24 cellular contexts compared by ENCODE assay signal in genomic region chr18:37546023-37546537, GRCh38. TPM values are rescaled to one million over a fixed set of nuclear protein-coding genes. Genes with fewer than 3 reads are reported as not detected.
DNase-seq lines count a peak whose midpoint lies in the region; ATAC-seq and TF ChIP-seq lines count a peak whose summit lies in the region.
"Had no signal": no experiment of that assay in that cellular context is flagged by ENCODE, and none has a peak within 500 bp of the region (broad histone marks: within the 10 kb centered on the region; RNA-seq: fewer than 3 reads in every experiment).

No MANE protein-coding gene starts in this region.

- no peak overlapping the region for H2AFZ ChIP-seq in hepatocyte

- no peaks in the 10 kb centered on the region for H3K9me2 ChIP-seq in hepatocyte (replicated peaks; ENCODE audit: insufficient read depth)

- no peaks in the 10 kb centered on the region for H3K4me1 ChIP-seq in hepatocyte (ENCODE audit: insufficient read depth)
- H3K4me1 ChIP-seq: A549 had no signal

- peaks cover 4% of the 10 kb centered on the region for H3K36me3 Mint-ChIP-seq in glutamatergic neuron (ENCODE audit: unreplicated experiment)
- H3K36me3 Mint-ChIP-seq: CD4-positive, CD25-positive, alpha-beta regulatory T cell; CD8-positive, alpha-beta memory T cell had no signal

- H3K27me3 ChIP-seq in hepatocyte: no peaks in the 10 kb centered on the region

- ATAC-seq in stimulated activated naive CD8-positive, alpha-beta T cell treated with anti-CD3 and anti-CD28 coated beads, Interleukin-15, amount 100 ng/mL, for 72 hours: peak; percentile 6
- no peak for ATAC-seq in stimulated activated naive CD8-positive, alpha-beta T cell treated with anti-CD3 and anti-CD28 coated beads, Interleukin-15, Interleukin-2, amounts not matched to agents 100 U/mL and 50 U/mL, for 24 hours
- ATAC-seq in GM18502 (IDR thresholded peaks at IDR 0.05; ENCODE audit: poor library complexity, unreplicated experiment): no peak
- ATAC-seq: A549, GM12878 had no signal

- no peaks in the 10 kb centered on the region for H3K4me1 Mint-ChIP-seq in stimulated activated naive CD8-positive, alpha-beta T cell treated with anti-CD3 and anti-CD28 coated beads, Interleukin-15, amount 100 ng/mL, for 72 hours
- peaks cover 34% of the 10 kb centered on the region for H3K4me1 Mint-ChIP-seq in glutamatergic neuron (ENCODE audit: low read depth, unreplicated experiment)
- H3K4me1 Mint-ChIP-seq: CD4-positive, CD25-positive, alpha-beta regulatory T cell; CD8-positive, alpha-beta memory T cell had no signal

- no peaks in the 10 kb centered on the region for H3K9me3 ChIP-seq in hepatocyte (ENCODE audit: low read depth)
- H3K9me3 ChIP-seq: A549 had no signal

- peaks cover 15% of the 10 kb centered on the region for H3K27me3 Mint-ChIP-seq in stimulated activated naive CD8-positive, alpha-beta T cell treated with anti-CD3 and anti-CD28 coated beads, Interleukin-15, amount 100 ng/mL, for 72 hours
- peaks cover 10% of the 10 kb centered on the region for H3K27me3 Mint-ChIP-seq in glutamatergic neuron (ENCODE audit: unreplicated experiment)
- H3K27me3 Mint-ChIP-seq: CD4-positive, CD25-positive, alpha-beta regulatory T cell had no signal

- no peak for DNase-seq in stimulated activated naive CD8-positive, alpha-beta T cell treated with anti-CD3 and anti-CD28 coated beads, Interleukin-15, amount 100 ng/mL, for 72 hours
- DNase-seq in stimulated activated naive CD8-positive, alpha-beta T cell treated with anti-CD3 and anti-CD28 coated beads, Interleukin-15, Interleukin-2, amounts not matched to agents 100 U/mL and 50 U/mL, for 24 hours: no peak
- DNase-seq in glutamatergic neuron (no peak), occipital lobe (lab: John Stamatoyannopoulos, UW) (peak; percentile 36), NCI-H128 (lab: John Stamatoyannopoulos, UW; ENCODE audit: unreplicated experiment) (no peak), hepatocyte (ENCODE audit: low spot score) (no peak), NCI-H2081 (lab: John Stamatoyannopoulos, UW) (no peak)
- DNase-seq: AML-193; C1 segment of cervical spinal cord; CD4-positive, CD25-positive, alpha-beta regulatory T cell; CD8-positive, alpha-beta memory T cell; COR-L47; DMS 273 treated with DMSO at 0.1 percent for 48 hours; DMS53; DND-41; EL; GOT3; H9 had no signal

- no peak overlapping the region for H3K27ac Mint-ChIP-seq in stimulated activated naive CD8-positive, alpha-beta T cell treated with anti-CD3 and anti-CD28 coated beads, Interleukin-15, amount 100 ng/mL, for 72 hours
- peak overlapping the region; percentile 72 for H3K27ac Mint-ChIP-seq in glutamatergic neuron (ENCODE audit: unreplicated experiment)
- H3K27ac Mint-ChIP-seq: CD4-positive, CD25-positive, alpha-beta regulatory T cell; H9 had no signal

- H3K4me3 ChIP-seq in hepatocyte: no peak overlapping the region
- H3K4me3 ChIP-seq: A549, GM12878 had no signal

- no peak overlapping the region for H3K27ac ChIP-seq in hepatocyte
- H3K27ac ChIP-seq: 22Rv1, A549 had no signal

- no peaks in the 10 kb centered on the region for H3K9me3 Mint-ChIP-seq in stimulated activated naive CD8-positive, alpha-beta T cell treated with anti-CD3 and anti-CD28 coated beads, Interleukin-15, amount 100 ng/mL, for 72 hours
- peaks cover 16% of the 10 kb centered on the region for H3K9me3 Mint-ChIP-seq in glutamatergic neuron (ENCODE audit: unreplicated experiment)
- H3K9me3 Mint-ChIP-seq: H9 had no signal

- no peaks in the 10 kb centered on the region for H4K20me1 ChIP-seq in hepatocyte (ENCODE audit: insufficient read depth, poor library complexity, severe bottlenecking)

- 97% methylated on average over 13 of the region's 13 CpGs for WGBS in hepatocyte (ENCODE audit: low lambda C conversion rate, missing lambda C conversion rate)

- TF ChIP-seq CTCF in glutamatergic neuron (IDR thresholded peaks at IDR 0.05; ENCODE audit: partially characterized antibody, unreplicated experiment) (no peak), hepatocyte (IDR thresholded peaks at IDR 0.05; ENCODE audit: poor library complexity) (no peak)

- H3K4me2 ChIP-seq in hepatocyte: no peak overlapping the region
- H3K4me2 ChIP-seq: A549 had no signal

- no peak overlapping the region for H3K4me3 Mint-ChIP-seq in stimulated activated naive CD8-positive, alpha-beta T cell treated with anti-CD3 and anti-CD28 coated beads, Interleukin-15, amount 100 ng/mL, for 72 hours
- peak overlapping the region; percentile 53 for H3K4me3 Mint-ChIP-seq in glutamatergic neuron (ENCODE audit: unreplicated experiment)
- H3K4me3 Mint-ChIP-seq: CD4-positive, CD25-positive, alpha-beta regulatory T cell; CD8-positive, alpha-beta memory T cell; H9 had no signal

- H3K36me3 ChIP-seq in hepatocyte (replicated peaks; ENCODE audit: insufficient read depth, low read depth): no peaks in the 10 kb centered on the region

- no peaks in the 10 kb centered on the region for H3K79me2 ChIP-seq in hepatocyte

RNA-seq across cellular contexts. Expression of gene CELF4, which starts 19.5 kb away (rescaled TPM):
- total RNA-seq in glutamatergic neuron (ENCODE audit: unreplicated experiment): 38.4 TPM
- 60.7 TPM for total RNA-seq in occipital lobe
- total RNA-seq in hepatocyte: 1.3 and 3.2 TPM in 2 replicates
- 2.4 and 2.9 TPM in 2 replicates for polyA plus RNA-seq in hepatocyte
- total RNA-seq: CD4-positive, CD25-positive, alpha-beta regulatory T cell; CD8-positive, alpha-beta memory T cell; G401; GM12878; HT-29 had no signal
- polyA plus RNA-seq: CD8-positive, alpha-beta memory T cell had no signal
